In genomic region chr1:183806650-183807049, GRCh38 we compare ENCODE assay signal across 12 cellular contexts. TPM values are rescaled to one million over a fixed set of nuclear protein-coding genes. Genes with fewer than 3 reads are reported as not detected.
A peak's percentile ranks its signal among the peaks of the same experiment; 100 is the strongest.
DNase-seq lines count a peak whose midpoint lies in the region; ATAC-seq and TF ChIP-seq lines count a peak whose summit lies in the region.
"Had no signal": no experiment of that assay in that cellular context is flagged by ENCODE, and none has a peak within 500 bp of the region (broad histone marks: within the 10 kb centered on the region; RNA-seq: fewer than 3 reads in every experiment).

No MANE protein-coding gene starts in this region.

- no peak overlapping the region for H3K27ac Mint-ChIP-seq in Calu3 (ENCODE audit: unreplicated experiment)
- H3K27ac Mint-ChIP-seq: activated T-helper 2 cell treated with anti-CD3 and anti-CD28 coated beads, Interferon-gamma antibody, Interleukin-2, Interleukin-4, amounts not matched to agents 10 μg/mL and 5 μg/mL and 100 μg/mL, durations not matched to agents 14 hours and 24 hours and 36 hours; CD4-positive, alpha-beta T cell had no signal

- H3K79me2 ChIP-seq in PC-9 (ENCODE audit: low read depth), result peaks cover 6% of the 10 kb centered on the region; the same call in 1 of the 2 replicates

- H3K4me3 ChIP-seq in BLaER1 treated with 17β-estradiol and CSF1 and Interleukin-3, amounts not matched to agents 10 nM and 100 nM, result peak overlapping the region; percentile 64 to 80 (median 76)
- H3K4me3 ChIP-seq in PC-9 (peak overlapping the region; percentile 77; the same call in 1 of the 2 replicates), fibroblast of the aortic adventitia (ENCODE audit: low read depth, low read length) (peak overlapping the region; percentile 83), psoas muscle (peak overlapping the region; percentile 71)

- peaks cover 19% of the 10 kb centered on the region for H3K36me3 Mint-ChIP-seq in Calu3 (ENCODE audit: insufficient read depth, unreplicated experiment)

- ATAC-seq in psoas muscle (no peak), HG02852 (IDR thresholded peaks at IDR 0.05; ENCODE audit: unreplicated experiment) (no peak)

- peaks cover 22% of the 10 kb centered on the region for H3F3A ChIP-seq in PC-9 (ENCODE audit: insufficient read depth, low read depth)

- H3K27me3 Mint-ChIP-seq in Calu3 (ENCODE audit: unreplicated experiment), result no peaks in the 10 kb centered on the region

- CTCF ChIA-PET in PC-9 (lab: Charles Lee) (no interaction called here), Calu3 (lab: Charles Lee) (interaction anchor here (0.6 kb wide), 1 partner anchor 9 kb away, joined by 3 read pairs; no protein-coding TSS in a partner anchor)

- no peaks in the 10 kb centered on the region for H3K27me3 ChIP-seq in BLaER1 treated with 17β-estradiol and CSF1 and Interleukin-3, amounts not matched to agents 10 nM and 100 nM
- no peaks in the 10 kb centered on the region for H3K27me3 ChIP-seq in PC-9 (ENCODE audit: insufficient read depth, low read depth)
- no peaks in the 10 kb centered on the region for H3K27me3 ChIP-seq in psoas muscle (ENCODE audit: insufficient read depth in 3 of 3, low read length in 2 of 3)

- peaks cover 30 to 63% (median 38%) of the 10 kb centered on the region in 11 experiments for H3K36me3 ChIP-seq in BLaER1 treated with 17β-estradiol and CSF1 and Interleukin-3, amounts not matched to agents 10 nM and 100 nM
- H3K36me3 ChIP-seq in PC-9 (ENCODE audit: low read depth), result no peaks in the 10 kb centered on the region
- H3K36me3 ChIP-seq in psoas muscle (ENCODE audit: insufficient read depth in 1 of 2, low read depth in 1 of 2), result no peaks in the 10 kb centered on the region

- no peaks in the 10 kb centered on the region for H3K4me1 Mint-ChIP-seq in Calu3 (ENCODE audit: low read depth, unreplicated experiment)

- no peak overlapping the region for H2AFZ ChIP-seq in PC-9

- BruUV-seq in PC-9 (replicated peaks; lab: Mats Ljungman, UMichigan) (no TSS peak), Calu3 (replicated peaks; lab: Mats Ljungman, UMichigan) (no TSS peak)

- no peak overlapping the region for H3K4me3 Mint-ChIP-seq in Calu3 (ENCODE audit: low read depth, unreplicated experiment)
- H3K4me3 Mint-ChIP-seq: CD4-positive, alpha-beta T cell; naive B cell had no signal

- no peak for DNase-seq in PC-9
- DNase-seq in fibroblast of the aortic adventitia (ENCODE audit: low read depth), result no peak
- DNase-seq in psoas muscle, result no peak
- no peak for DNase-seq in activated CD8-positive, alpha-beta memory T cell treated with anti-CD3 and anti-CD28 coated beads, Interleukin-2, amount 50 U/mL, for 48 hours
- DNase-seq in NCI-H2227 treated with DMSO at 0.1 percent for 48 hours (lab: John Stamatoyannopoulos, UW), result no peak
- DNase-seq in Calu3, result no peak
- DNase-seq: CD4-positive, alpha-beta T cell; erythroblast; naive B cell had no signal

- H3K9ac ChIP-seq in BLaER1 treated with 17β-estradiol and CSF1 and Interleukin-3, amounts not matched to agents 10 nM and 100 nM, result peak overlapping the region; percentile 81 to 96 (median 87)

- peak overlapping the region; percentile 77 to 92 (median 87) for H3K27ac ChIP-seq in BLaER1 treated with 17β-estradiol and CSF1 and Interleukin-3, amounts not matched to agents 10 nM and 100 nM
- no peak overlapping the region for H3K27ac ChIP-seq in PC-9
- peak overlapping the region; percentile 7 for H3K27ac ChIP-seq in psoas muscle

- H3K4me2 ChIP-seq in BLaER1 treated with 17β-estradiol and CSF1 and Interleukin-3, amounts not matched to agents 10 nM and 100 nM, result peak overlapping the region; percentile 83 to 98 (median 93)
- peak overlapping the region; percentile 82 for H3K4me2 ChIP-seq in PC-9

- POLR2A ChIA-PET in PC-9 (lab: Charles Lee; ENCODE audit: unreplicated experiment), result no interaction called here

- intact Hi-C loops in PC-9 (cut with micrococcal nuclease; ENCODE audit: unreplicated experiment), result no loop called here
- intact Hi-C loops in psoas muscle (cut with DNase I), result loop anchor here in 1 of 2 donors (5.0 to 10.0 kb wide), 2 partner anchors 72 to 91 kb away; no protein-coding TSS in a partner anchor
- intact Hi-C loops in Calu3 (cut with micrococcal nuclease; ENCODE audit: unreplicated experiment), result loop anchor here (5.0 to 10.0 kb wide), 3 partner anchors 76 to 112 kb away; no protein-coding TSS in a partner anchor

- TF ChIP-seq CTCF in PC-9 (conservative IDR thresholded peaks at IDR 0.05) (no peak), fibroblast of the aortic adventitia (IDR thresholded peaks at IDR 0.05; ENCODE audit: insufficient read depth, low read length) (no peak), psoas muscle (IDR thresholded peaks at IDR 0.05) (no peak), Calu3 (IDR thresholded peaks at IDR 0.05; ENCODE audit: unreplicated experiment) (no peak)

- peaks cover 3% of the 10 kb centered on the region for H3K9me3 Mint-ChIP-seq in Calu3 (ENCODE audit: low read depth, unreplicated experiment)

- peaks cover 37 to 61% (median 54%) of the 10 kb centered on the region in 10 experiments for H3K4me1 ChIP-seq in BLaER1 treated with 17β-estradiol and CSF1 and Interleukin-3, amounts not matched to agents 10 nM and 100 nM
- H3K4me1 ChIP-seq in PC-9 (replicated peaks; ENCODE audit: insufficient read depth) (peaks cover 36% of the 10 kb centered on the region), psoas muscle (no peaks in the 10 kb centered on the region)

- H4K20me1 ChIP-seq in BLaER1 treated with 17β-estradiol and CSF1 and Interleukin-3, amounts not matched to agents 10 nM and 100 nM, result peaks cover 0 to 51% (median 17%) of the 10 kb centered on the region in 11 experiments; a peak in 12 of 22 replicates
- no peaks in the 10 kb centered on the region; the same call in 1 of the 2 replicates for H4K20me1 ChIP-seq in PC-9 (ENCODE audit: insufficient read depth)

- H3K9me2 ChIP-seq in PC-9 (ENCODE audit: insufficient read depth), result no peaks in the 10 kb centered on the region

- 50 to 66% (median 65%) methylated on average over 1 of the region's 1 CpG for WGBS in psoas muscle, 3 donors

- H3K9me3 ChIP-seq in BLaER1 treated with 17β-estradiol and CSF1 and Interleukin-3, amounts not matched to agents 10 nM and 100 nM (replicated peaks in 1 of 11), result peaks cover 8 to 24% (median 17%) of the 10 kb centered on the region in 11 experiments
- peaks cover 7% of the 10 kb centered on the region; the same call in 1 of the 2 replicates for H3K9me3 ChIP-seq in PC-9 (ENCODE audit: insufficient read depth, low read depth)
- peaks cover 10% of the 10 kb centered on the region for H3K9me3 ChIP-seq in psoas muscle

RNA-seq across cellular contexts. Expression of gene RGL1, which starts 1.7 kb away (rescaled TPM):
- 2.1 and 2.6 TPM in 2 replicates for total RNA-seq in PC-9 (2021)
- 55.1 and 100 TPM in 2 replicates for total RNA-seq in fibroblast of the aortic adventitia (ENCODE audit: low replicate concordance)
- total RNA-seq in psoas muscle, result 1 to 10 TPM; 3.9 to 6.8 (median 5.2) TPM
- 1 to 10 TPM in 2 of 3 donors, under 1 TPM in 1; 0.93 to 1.3 (median 1.3) TPM for polyA plus RNA-seq in psoas muscle
- 2.7 and 4.8 TPM in 2 replicates for total RNA-seq in Calu3 (2022)
